21 cellular contexts compared by ENCODE assay signal in the genomic region with DNA sequence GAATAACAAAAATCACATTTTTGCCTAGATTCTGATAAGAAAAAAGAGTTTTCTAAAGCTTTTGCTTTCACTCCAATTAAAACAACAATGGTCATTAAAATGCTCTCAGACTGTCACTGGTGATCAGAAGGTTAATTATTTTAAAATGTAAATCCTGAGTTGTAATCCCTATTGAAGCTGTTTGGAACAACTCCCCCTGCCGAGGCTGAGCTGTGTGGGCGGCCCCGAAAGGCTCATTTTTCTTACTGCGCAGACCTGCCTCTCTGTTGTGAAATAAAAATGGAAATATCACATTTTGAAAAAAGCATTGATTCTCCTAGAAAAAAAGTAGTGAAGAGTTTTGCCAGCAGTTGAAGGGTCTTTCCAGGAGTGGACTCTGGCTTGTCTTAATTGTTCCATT.
"Had no signal": no experiment of that assay in that cellular context is flagged by ENCODE, and none has a peak within 500 bp of the region (broad histone marks: within the 10 kb centered on the region; RNA-seq: fewer than 3 reads in every experiment).

No MANE protein-coding gene starts in this region.

- H3K27ac Mint-ChIP-seq: activated CD8-positive, alpha-beta T cell treated with anti-CD3 and anti-CD28 coated beads, Interleukin-2, amount 10 ng/mL, durations not matched to agents 7 days and 5 days; activated naive CD8-positive, alpha-beta T cell; naive B cell had no signal

- H3K4me1 ChIP-seq: adrenal gland, ascending aorta, prostate gland, upper lobe of right lung had no signal

- H3K36me3 ChIP-seq: adrenal gland, ascending aorta, brain microvascular endothelial cell, prostate gland, upper lobe of right lung had no signal

- H3K9me3 ChIP-seq: adrenal gland, ascending aorta, prostate gland, upper lobe of right lung had no signal

- H3K27me3 ChIP-seq: ascending aorta, brain microvascular endothelial cell had no signal

- H3K4me3 Mint-ChIP-seq: activated CD8-positive, alpha-beta T cell treated with anti-CD3 and anti-CD28 coated beads, Interleukin-2, amount 10 ng/mL, durations not matched to agents 7 days and 5 days; activated naive CD8-positive, alpha-beta T cell; naive B cell had no signal

- H3K36me3 Mint-ChIP-seq: naive B cell had no signal

- DNase-seq: activated CD4-positive, alpha-beta T cell treated with anti-CD3 and anti-CD28 coated beads, Interleukin-2, amount 50 U/mL, for 1 hour; activated CD4-positive, CD25-positive, alpha-beta regulatory T cell treated with anti-CD3 and anti-CD28 coated beads, Interleukin-2, amount 50 U/mL, for 72 hours; activated CD8-positive, alpha-beta T cell treated with anti-CD3 and anti-CD28 coated beads, Interleukin-2, amount 10 ng/mL, durations not matched to agents 7 days and 5 days; activated naive CD4-positive, alpha-beta T cell; activated T-cell treated with anti-CD3 and anti-CD28 coated beads, Interleukin-2, amount 50 U/mL, for 1 hour; adrenal gland; brain microvascular endothelial cell; caudate nucleus; effector memory CD4-positive, alpha-beta T cell; head of caudate nucleus; left colon; naive B cell; stimulated activated CD4-positive, alpha-beta T cell treated with anti-CD3 and anti-CD28 coated beads, Interleukin-4, amount 100 ng/mL, for 24 hours; stimulated activated naive CD8-positive, alpha-beta T cell treated with anti-CD3 and anti-CD28 coated beads, Interleukin-15, Interleukin-2, amounts not matched to agents 100 U/mL and 50 U/mL, for 24 hours; T-helper 2 cell; upper lobe of right lung had no signal

- H3K4me3 ChIP-seq: adrenal gland, ascending aorta, lung, prostate gland, upper lobe of right lung had no signal

- H3K27ac ChIP-seq: adrenal gland, ascending aorta, brain microvascular endothelial cell, prostate gland, upper lobe of right lung, VCaP had no signal
